ENCODE assay signal across 1 cellular context in genomic region chr10:110618206-110618605, GRCh38.
TF ChIP-seq lines count a peak whose summit lies in the region.

No MANE protein-coding gene starts in this region.

TF ChIP-seq in WTC11, 78 proteins besides CTCF, POLR2A, EP300 and RAD21 (continued from another document):
- no peak for TF ChIP-seq ZNF532 (CRISPR knock-in tag; IDR thresholded peaks at IDR 0.05; ENCODE audit: borderline replicate concordance)
